29 cellular contexts compared by ENCODE assay signal in genomic region chr3:150771600-150771999, GRCh38. TPM values are rescaled to one million over a fixed set of nuclear protein-coding genes. Genes with fewer than 3 reads are reported as not detected.
DNase-seq lines count a peak whose midpoint lies in the region; ATAC-seq and TF ChIP-seq lines count a peak whose summit lies in the region.
"Had no signal": no experiment of that assay in that cellular context is flagged by ENCODE, and none has a peak within 500 bp of the region (broad histone marks: within the 10 kb centered on the region; RNA-seq: fewer than 3 reads in every experiment).

No MANE protein-coding gene starts in this region.

- no peaks in the 10 kb centered on the region for H3K36me3 ChIP-seq in SK-N-SH (replicated peaks in 1 of 2; ENCODE audit: control insufficient read depth in 1 of 2, insufficient read depth in 2 of 2, low read length in 1 of 2)
- no peaks in the 10 kb centered on the region for H3K36me3 ChIP-seq in SJCRH30
- no peaks in the 10 kb centered on the region for H3K36me3 ChIP-seq in ovary
- H3K36me3 ChIP-seq: esophagus muscularis mucosa, gastrocnemius medialis, HAP-1, Peyer's patch, SJSA1 had no signal

- no peak overlapping the region for H2AFZ ChIP-seq in SK-N-SH (ENCODE audit: low read depth)
- H2AFZ ChIP-seq: hepatocyte had no signal

- TF ChIP-seq RAD21 in SK-N-SH (IDR thresholded peaks at IDR 0.05; ENCODE audit: low read length): no peak

- TF ChIP-seq POLR2A in ovary (IDR thresholded peaks at IDR 0.05): no peak

- peak; percentile 38 for DNase-seq in SK-N-SH
- DNase-seq in SJCRH30: peak; percentile 18 to 36
- peak; percentile 71 for DNase-seq in left lobe of liver (ENCODE audit: low spot score)
- DNase-seq in ovary: no peak
- DNase-seq in NCI-H1694 (lab: John Stamatoyannopoulos, UW): no peak
- DNase-seq in activated CD8-positive, alpha-beta T cell treated with anti-CD3 and anti-CD28 coated beads for 36 hours: no peak
- DNase-seq: activated CD4-positive, alpha-beta T cell treated with anti-CD3 and anti-CD28 coated beads for 1 hour; activated gamma-delta T cell treated with Interleukin-2 at 50 U/mL for 16 hours; activated T-cell treated with anti-CD3 and anti-CD28 coated beads, Interleukin-2, amount 50 U/mL, for 24 hours; dermis blood vessel endothelial cell; gastrocnemius medialis; GF-D8; left colon; NCI-H1092; NCI-H187; NCI-H2171; Peyer's patch; stimulated activated CD4-positive, alpha-beta T cell treated with anti-CD3 and anti-CD28 coated beads, Interleukin-15, amount 100 ng/mL, for 24 hours; stimulated activated naive CD4-positive, alpha-beta T cell treated with Interleukin-2 at 50 U/mL for 16 hours; T-helper 17 cell; testis had no signal

- H3K4me2 ChIP-seq in SK-N-SH: no peak overlapping the region
- H3K4me2 ChIP-seq: hepatocyte had no signal

- no peak overlapping the region for H3K27ac ChIP-seq in SK-N-SH (ENCODE audit: low read depth in 2 of 2, low read length in 1 of 2)
- H3K27ac ChIP-seq in SJCRH30: no peak overlapping the region
- no peak overlapping the region for H3K27ac ChIP-seq in ovary
- H3K27ac ChIP-seq: esophagus muscularis mucosa, gastrocnemius medialis, Peyer's patch, SJSA1 had no signal

- H3F3A ChIP-seq in SK-N-SH (replicated peaks; ENCODE audit: insufficient read depth): no peaks in the 10 kb centered on the region

- no peak overlapping the region for H3K9ac ChIP-seq in SK-N-SH

- peaks cover 11% of the 10 kb centered on the region for H3K4me1 Mint-ChIP-seq in activated CD8-positive, alpha-beta T cell treated with anti-CD3 and anti-CD28 coated beads for 36 hours (ENCODE audit: low read depth)
- H3K4me1 Mint-ChIP-seq: memory B cell, T-helper 17 cell had no signal

- no peak; the same call in 2 of the 3 replicates for ATAC-seq in SK-N-SH treated with all-trans-retinoic acid at 6 μM for 48 hours
- peak; percentile 62 for ATAC-seq in left lobe of liver
- ATAC-seq in GM19035 (IDR thresholded peaks at IDR 0.05; ENCODE audit: unreplicated experiment): no peak
- ATAC-seq in activated CD8-positive, alpha-beta T cell treated with anti-CD3 and anti-CD28 coated beads for 36 hours: no peak
- ATAC-seq: gastrocnemius medialis, left colon, T-helper 17 cell had no signal

- CTCF ChIA-PET in SK-N-SH (lab: Yijun Ruan, JAX): interaction anchor here (1.6 to 6.3 kb wide), 2 partner anchors 16 to 50 kb away, joined by 4 to 28 read pairs; no protein-coding TSS in a partner anchor
- CTCF ChIA-PET in activated CD8-positive, alpha-beta T cell treated with anti-CD3 and anti-CD28 coated beads for 36 hours (lab: Charles Lee): interaction anchor here (1.7 kb wide), 1 partner anchor 16 kb away, joined by 7 read pairs; no protein-coding TSS in a partner anchor

- H3K27me3 ChIP-seq in SK-N-SH (ENCODE audit: insufficient read depth) (no peaks in the 10 kb centered on the region), SJCRH30 (no peaks in the 10 kb centered on the region), ovary (no peaks in the 10 kb centered on the region)
- H3K27me3 ChIP-seq: esophagus muscularis mucosa, gastrocnemius medialis, hepatocyte, Peyer's patch, SJSA1, testis had no signal

- intact Hi-C loops in ovary (cut with DNase I): loop anchor here in 2 of 4 donors (10.0 kb wide), 1 partner anchor 47 kb away; no protein-coding TSS in a partner anchor
- intact Hi-C loops in activated CD8-positive, alpha-beta T cell treated with anti-CD3 and anti-CD28 coated beads for 36 hours (cut with micrococcal nuclease): no loop called here

- no peak overlapping the region for H3K27ac Mint-ChIP-seq in activated CD8-positive, alpha-beta T cell treated with anti-CD3 and anti-CD28 coated beads for 36 hours
- H3K27ac Mint-ChIP-seq: activated T-cell treated with anti-CD3 and anti-CD28 coated beads, Interleukin-2, amount 50 U/mL, for 24 hours; memory B cell; progenitor cell of endocrine pancreas; T-helper 17 cell had no signal

- TF ChIP-seq EP300 in SK-N-SH (IDR thresholded peaks at IDR 0.05; ENCODE audit: borderline replicate concordance in 1 of 2, low read depth in 1 of 2, low read length in 1 of 2) (no peak), ovary (IDR thresholded peaks at IDR 0.05) (no peak)

- WGBS in SK-N-SH (ENCODE audit: low lambda C conversion rate): 92% methylated on average over 2 of the region's 2 CpGs
- 64 to 70% (median 68%) methylated on average over 2 of the region's 2 CpGs for WGBS in ovary, 3 donors

- H3K9me3 ChIP-seq in SK-N-SH (no peaks in the 10 kb centered on the region), SJCRH30 (replicated peaks) (no peaks in the 10 kb centered on the region), ovary (no peaks in the 10 kb centered on the region)
- H3K9me3 ChIP-seq: esophagus muscularis mucosa, gastrocnemius medialis, HAP-1, Peyer's patch, SJSA1, testis had no signal

- H3K9me3 Mint-ChIP-seq in activated CD8-positive, alpha-beta T cell treated with anti-CD3 and anti-CD28 coated beads for 36 hours: no peaks in the 10 kb centered on the region
- H3K9me3 Mint-ChIP-seq: activated T-cell treated with anti-CD3 and anti-CD28 coated beads, Interleukin-2, amount 50 U/mL, for 24 hours; memory B cell had no signal

- no peaks in the 10 kb centered on the region for H3K9me2 ChIP-seq in SK-N-SH

- H3K27me3 Mint-ChIP-seq in activated CD8-positive, alpha-beta T cell treated with anti-CD3 and anti-CD28 coated beads for 36 hours: no peaks in the 10 kb centered on the region
- H3K27me3 Mint-ChIP-seq: activated T-cell treated with anti-CD3 and anti-CD28 coated beads, Interleukin-2, amount 50 U/mL, for 24 hours; memory B cell; progenitor cell of endocrine pancreas; T-helper 17 cell had no signal

- H3K4me3 Mint-ChIP-seq in activated CD8-positive, alpha-beta T cell treated with anti-CD3 and anti-CD28 coated beads for 36 hours: no peak overlapping the region
- H3K4me3 Mint-ChIP-seq: activated T-cell treated with anti-CD3 and anti-CD28 coated beads, Interleukin-2, amount 50 U/mL, for 24 hours; memory B cell; T-helper 17 cell had no signal

- no peaks in the 10 kb centered on the region for H3K79me2 ChIP-seq in SK-N-SH (ENCODE audit: insufficient read depth)
- H3K79me2 ChIP-seq: hepatocyte had no signal

- POLR2A ChIA-PET in SK-N-SH (lab: Yijun Ruan, JAX): no interaction called here
- POLR2A ChIA-PET in activated CD8-positive, alpha-beta T cell treated with anti-CD3 and anti-CD28 coated beads for 36 hours (lab: Charles Lee): interaction anchor here (1.0 to 1.8 kb wide), 2 partner anchors 8 to 11 kb away, joined by 3 to 7 read pairs; partner anchors contain the start of gene SIAH2

- H3K4me1 ChIP-seq in SK-N-SH (ENCODE audit: control insufficient read depth in 1 of 2, insufficient read depth in 2 of 2, low read depth in 1 of 2, low read length in 1 of 2) (peaks cover 0 to 4% of the 10 kb centered on the region in 2 experiments; a peak in 2 of 4 replicates), SJCRH30 (peaks cover 14% of the 10 kb centered on the region), ovary (ENCODE audit: insufficient read depth) (peaks cover 6% of the 10 kb centered on the region)
- H3K4me1 ChIP-seq: esophagus muscularis mucosa, gastrocnemius medialis, Peyer's patch had no signal

- H4K20me1 ChIP-seq in SK-N-SH (ENCODE audit: insufficient read depth): no peaks in the 10 kb centered on the region

- H3K36me3 Mint-ChIP-seq in activated CD8-positive, alpha-beta T cell treated with anti-CD3 and anti-CD28 coated beads for 36 hours (ENCODE audit: low read depth): no peaks in the 10 kb centered on the region
- H3K36me3 Mint-ChIP-seq: memory B cell had no signal

- H3K4me3 ChIP-seq in SK-N-SH (ENCODE audit: low read depth in 2 of 2, low read length in 1 of 2) (no peak overlapping the region), SJCRH30 (no peak overlapping the region), ovary (no peak overlapping the region)
- H3K4me3 ChIP-seq: esophagus muscularis mucosa, gastrocnemius medialis, HAP-1, hepatocyte, Peyer's patch, SJSA1, testis had no signal

- TF ChIP-seq CTCF in SK-N-SH (IDR thresholded peaks at IDR 0.05) (no peak), ovary (IDR thresholded peaks at IDR 0.05) (no peak)
- no peak for TF ChIP-seq CTCF in activated CD8-positive, alpha-beta T cell treated with anti-CD3 and anti-CD28 coated beads for 36 hours (IDR thresholded peaks at IDR 0.05)

TF ChIP-seq in SK-N-SH, 30 proteins besides CTCF, POLR2A, EP300 and RAD21:
- TF ChIP-seq RFX5 (IDR thresholded peaks at IDR 0.05; ENCODE audit: low read length) (no peak), USF1 (IDR thresholded peaks at IDR 0.05; ENCODE audit: borderline replicate concordance, low read depth) (peak; percentile 43; the same call in 1 of the 2 replicates)

TF ChIP-seq in SK-N-SH treated with all-trans-retinoic acid at 6 μM for 48 hours, 23 proteins besides CTCF, POLR2A, EP300 and RAD21 (continues in another document):
- TF ChIP-seq PPARA (CRISPR knock-in tag; IDR thresholded peaks at IDR 0.05; ENCODE audit: borderline replicate concordance) (no peak), TSHZ2 (CRISPR knock-in tag; IDR thresholded peaks at IDR 0.05) (no peak), ZFP30 (CRISPR knock-in tag; IDR thresholded peaks at IDR 0.05) (no peak), OSR1 (CRISPR knock-in tag; IDR thresholded peaks at IDR 0.05) (no peak)

RNA-seq across cellular contexts. Expression of gene SIAH2, which starts 8.6 kb away (rescaled TPM):
- polyA plus RNA-seq in SK-N-SH (2012; rRNA removed) (13.5 and 18.4 TPM in 2 replicates), ovary (10 to 100 TPM; 18.0 to 40.7 TPM)
- 10.8 and 11.7 TPM in 2 replicates for polyA plus RNA-seq in SK-N-SH (2012; cell fraction: cytosol; rRNA removed)
- 18.8 and 34.3 TPM in 2 replicates for polyA plus RNA-seq in SK-N-SH (2012; cell fraction: nucleus; rRNA removed)
- total RNA-seq in SJCRH30 (2014; rRNA removed; shearing (Covaris generic)): 33.0 and 36.4 TPM in 2 replicates
- total RNA-seq in left lobe of liver (39.5 TPM), ovary (10 to 100 TPM; 26.6 to 98.7 (median 37.1) TPM)
- 10 to 100 TPM; 90.3 to 91.1 TPM for total RNA-seq in activated CD8-positive, alpha-beta T cell treated with anti-CD3 and anti-CD28 coated beads for 36 hours

Comparison
In these comparisons a context has a peak if more than half of its experiments do, and no peak if none do; other contexts are left out.
1. DNase-seq: peak in SK-N-SH (single experiment), SJCRH30 (2 of 2) and left lobe of liver (single experiment); none in ovary (0 of 5), NCI-H1694 (single experiment) and activated CD8-positive, alpha-beta T cell treated with anti-CD3 and anti-CD28 coated beads for 36 hours (single experiment).